Comparison of ENCODE assay signal across 8 cellular contexts in genomic region chr17:20896153-20896649, GRCh38.
A peak's percentile ranks its signal among the peaks of the same experiment; 100 is the strongest.
DNase-seq lines count a peak whose midpoint lies in the region; ATAC-seq and TF ChIP-seq lines count a peak whose summit lies in the region.

No MANE protein-coding gene starts in this region.

- no peak overlapping the region for H3K4me3 ChIP-seq in mammary epithelial cell (replicated peaks in 1 of 3; ENCODE audit: insufficient read depth in 1 of 3, low read depth in 2 of 3, low read length in 3 of 3)

- no peak overlapping the region for H2AFZ ChIP-seq in mammary epithelial cell (ENCODE audit: low read depth, low read length)

- H3K27me3 ChIP-seq in mammary epithelial cell (ENCODE audit: insufficient read depth, low read length): no peaks in the 10 kb centered on the region

- intact Hi-C loops in activated naive CD4-positive, alpha-beta T cell treated with anti-CD3 and anti-CD28 coated beads for 36 hours (cut with micrococcal nuclease): loop anchor here (2.0 kb wide), 1 partner anchor 97 kb away; no protein-coding TSS in a partner anchor
- intact Hi-C loops in mammary epithelial cell (cut with micrococcal nuclease): loop anchor here (1.0 kb wide), 1 partner anchor 97 kb away; no protein-coding TSS in a partner anchor

- no peak overlapping the region for H3K27ac Mint-ChIP-seq in activated naive CD4-positive, alpha-beta T cell treated with anti-CD3 and anti-CD28 coated beads for 36 hours
- no peak overlapping the region for H3K27ac Mint-ChIP-seq in endothelial cell (ENCODE audit: unreplicated experiment)

- no peaks in the 10 kb centered on the region for H3K4me1 ChIP-seq in mammary epithelial cell (ENCODE audit: insufficient read depth, low read length)

- peaks cover 5% of the 10 kb centered on the region for H3K27me3 Mint-ChIP-seq in activated naive CD4-positive, alpha-beta T cell treated with anti-CD3 and anti-CD28 coated beads for 36 hours (ENCODE audit: low read depth)
- H3K27me3 Mint-ChIP-seq in endothelial cell (ENCODE audit: unreplicated experiment): peaks cover 2% of the 10 kb centered on the region

- H3K36me3 ChIP-seq in mammary epithelial cell (ENCODE audit: insufficient read depth, low read length): no peaks in the 10 kb centered on the region

- no peaks in the 10 kb centered on the region for H3K4me1 Mint-ChIP-seq in activated naive CD4-positive, alpha-beta T cell treated with anti-CD3 and anti-CD28 coated beads for 36 hours (ENCODE audit: low read depth)
- peaks cover 2% of the 10 kb centered on the region for H3K4me1 Mint-ChIP-seq in endothelial cell (ENCODE audit: unreplicated experiment)

- H3K79me2 ChIP-seq in mammary epithelial cell (ENCODE audit: insufficient read depth, low read length): no peaks in the 10 kb centered on the region

- H3K9ac ChIP-seq in mammary epithelial cell (ENCODE audit: insufficient read depth, low read length): no peak overlapping the region

- TF ChIP-seq CTCF in mammary epithelial cell (conservative IDR thresholded peaks at IDR 0.05 in 1 of 2, IDR thresholded peaks at IDR 0.05 in 1 of 2; ENCODE audit: extremely low read depth in 1 of 2, insufficient read depth in 1 of 2, low read depth in 1 of 2, low read length in 2 of 2): peak; percentile 4 to 27
- TF ChIP-seq CTCF in endothelial cell (IDR thresholded peaks at IDR 0.05; ENCODE audit: unreplicated experiment): no peak

- CTCF ChIA-PET in activated naive CD4-positive, alpha-beta T cell treated with anti-CD3 and anti-CD28 coated beads for 36 hours (lab: Charles Lee): no interaction called here
- CTCF ChIA-PET in mammary epithelial cell (lab: Charles Lee; ENCODE audit: low non-redundant PET): no interaction called here

- peak overlapping the region; percentile 15 for H3K4me3 Mint-ChIP-seq in activated naive CD4-positive, alpha-beta T cell treated with anti-CD3 and anti-CD28 coated beads for 36 hours
- no peak overlapping the region for H3K4me3 Mint-ChIP-seq in endothelial cell (ENCODE audit: unreplicated experiment)

- dilution Hi-C loops in mammary epithelial cell (cut with HindIII; ENCODE audit: low sequenced_read_pairs): no loop called here

- ATAC-seq in GM19324 (IDR thresholded peaks at IDR 0.05; ENCODE audit: low FRiP score, unreplicated experiment): no peak

- in situ Hi-C loops in mammary epithelial cell (cut with MboI; ENCODE audit: low sequenced_read_pairs in 2 of 2): no loop called here

- no TSS peak for BruUV-seq in mammary epithelial cell (replicated peaks; lab: Mats Ljungman, UMichigan)

- no peak overlapping the region for H3K4me2 ChIP-seq in mammary epithelial cell (ENCODE audit: insufficient read depth, low read depth, low read length)

- H3K9me3 ChIP-seq in mammary epithelial cell (replicated peaks; ENCODE audit: insufficient read depth, low read length): no peaks in the 10 kb centered on the region

- H3K36me3 Mint-ChIP-seq in activated naive CD4-positive, alpha-beta T cell treated with anti-CD3 and anti-CD28 coated beads for 36 hours (ENCODE audit: low read depth): no peaks in the 10 kb centered on the region
- no peaks in the 10 kb centered on the region for H3K36me3 Mint-ChIP-seq in endothelial cell (ENCODE audit: low read depth, unreplicated experiment)

- no peaks in the 10 kb centered on the region for H4K20me1 ChIP-seq in mammary epithelial cell (ENCODE audit: insufficient read depth, low read length)

- H3K9me3 Mint-ChIP-seq in activated naive CD4-positive, alpha-beta T cell treated with anti-CD3 and anti-CD28 coated beads for 36 hours: no peaks in the 10 kb centered on the region
- no peaks in the 10 kb centered on the region for H3K9me3 Mint-ChIP-seq in endothelial cell (ENCODE audit: unreplicated experiment)

- WGBS in mammary epithelial cell (ENCODE audit: low coverage, missing lambda C conversion rate): no CpG with 5 or more reads among the region's 30 CpGs

- no peak overlapping the region for H3K27ac ChIP-seq in mammary epithelial cell (ENCODE audit: insufficient read depth, low read depth, low read length)

- peak; percentile 70 for DNase-seq in activated naive CD4-positive, alpha-beta T cell treated with anti-CD3 and anti-CD28 coated beads for 36 hours
- no peak for DNase-seq in activated naive CD4-positive, alpha-beta T cell treated with Interleukin-2 at 50 U/mL for 16 hours
- DNase-seq in mammary epithelial cell (peak; percentile 66), mucosa of gallbladder (ENCODE audit: low spot score) (peak; percentile 37), ureter (ENCODE audit: low spot score) (peak; percentile 58), epidermal melanocyte (ENCODE audit: insufficient read length, low spot score) (no peak), endothelial cell (ENCODE audit: low spot score) (no peak)

Comparison
In these comparisons a context has a peak if more than half of its experiments do, and no peak if none do; other contexts are left out.
1. DNase-seq: peak in activated naive CD4-positive, alpha-beta T cell treated with anti-CD3 and anti-CD28 coated beads for 36 hours (single experiment), mammary epithelial cell (single experiment), mucosa of gallbladder (single experiment) and ureter (single experiment); none in activated naive CD4-positive, alpha-beta T cell treated with Interleukin-2 at 50 U/mL for 16 hours (single experiment), epidermal melanocyte (single experiment) and endothelial cell (single experiment).